Comparison of ENCODE assay signal across 15 cellular contexts in genomic region chr10:63563623-63564022, GRCh38.
"Had no signal": no experiment of that assay in that cellular context is flagged by ENCODE, and none has a peak within 500 bp of the region (broad histone marks: within the 10 kb centered on the region; RNA-seq: fewer than 3 reads in every experiment).

No MANE protein-coding gene starts in this region.

- H3K4me1 Mint-ChIP-seq: activated B cell treated with CpG ODN at 0.5 μM for 24 hours; stimulated activated naive B cell treated with anti-CD40 and anti-IgM and Interleukin-4, amounts not matched to agents 10 μg/mL and 1 μg/mL and 100 μg/mL, for 72 hours had no signal

- H3K9me3 Mint-ChIP-seq: activated B cell treated with CpG ODN at 0.5 μM for 24 hours; activated CD4-positive, alpha-beta memory T cell treated with anti-CD3 and anti-CD28 coated beads for 36 hours; activated naive CD4-positive, alpha-beta T cell treated with anti-CD3 and anti-CD28 coated beads for 36 hours; brain; natural killer cell; stimulated activated naive B cell treated with anti-CD40 and anti-IgM and Interleukin-4, amounts not matched to agents 10 μg/mL and 1 μg/mL and 100 μg/mL, for 72 hours had no signal

- H3K4me1 ChIP-seq: upper lobe of right lung had no signal

- H3K27ac Mint-ChIP-seq: activated B cell treated with CpG ODN at 0.5 μM for 24 hours; activated CD4-positive, alpha-beta memory T cell treated with anti-CD3 and anti-CD28 coated beads for 36 hours; activated CD8-positive, alpha-beta memory T cell treated with anti-CD3 and anti-CD28 coated beads, Interleukin-2, amount 10 ng/mL, durations not matched to agents 7 days and 5 days; activated naive CD4-positive, alpha-beta T cell treated with anti-CD3 and anti-CD28 coated beads for 36 hours; natural killer cell; stimulated activated naive B cell treated with anti-CD40 and anti-IgM and Interleukin-4, amounts not matched to agents 10 μg/mL and 1 μg/mL and 100 μg/mL, for 72 hours had no signal

- H3K9me3 ChIP-seq: neutrophil, spleen, thoracic aorta, upper lobe of right lung had no signal

- H3K36me3 Mint-ChIP-seq: natural killer cell had no signal

- H3K27me3 Mint-ChIP-seq: activated B cell treated with CpG ODN at 0.5 μM for 24 hours; activated CD4-positive, alpha-beta memory T cell treated with anti-CD3 and anti-CD28 coated beads for 36 hours; activated CD8-positive, alpha-beta memory T cell treated with anti-CD3 and anti-CD28 coated beads, Interleukin-2, amount 10 ng/mL, durations not matched to agents 7 days and 5 days; stimulated activated naive B cell treated with anti-CD40 and anti-IgM and Interleukin-4, amounts not matched to agents 10 μg/mL and 1 μg/mL and 100 μg/mL, for 72 hours had no signal

- H3K4me3 Mint-ChIP-seq: activated B cell treated with CpG ODN at 0.5 μM for 24 hours; activated CD4-positive, alpha-beta memory T cell treated with anti-CD3 and anti-CD28 coated beads for 36 hours; activated CD8-positive, alpha-beta memory T cell treated with anti-CD3 and anti-CD28 coated beads, Interleukin-2, amount 10 ng/mL, durations not matched to agents 7 days and 5 days; activated naive CD4-positive, alpha-beta T cell treated with anti-CD3 and anti-CD28 coated beads for 36 hours; brain; natural killer cell; stimulated activated naive B cell treated with anti-CD40 and anti-IgM and Interleukin-4, amounts not matched to agents 10 μg/mL and 1 μg/mL and 100 μg/mL, for 72 hours had no signal

- H3K4me3 ChIP-seq: spleen, thoracic aorta, upper lobe of right lung had no signal

- H3K27me3 ChIP-seq: neutrophil, spleen, upper lobe of right lung had no signal

- H3K27ac ChIP-seq: neutrophil, spleen, thoracic aorta, upper lobe of right lung had no signal

- DNase-seq: activated B cell treated with CpG ODN at 0.5 μM for 24 hours; activated CD4-positive, alpha-beta memory T cell treated with anti-CD3 and anti-CD28 coated beads for 36 hours; activated CD4-positive, alpha-beta T cell treated with anti-CD3 and anti-CD28 coated beads for 4 hours; activated CD8-positive, alpha-beta memory T cell treated with anti-CD3 and anti-CD28 coated beads, Interleukin-2, amount 10 ng/mL, durations not matched to agents 7 days and 5 days; activated naive CD4-positive, alpha-beta T cell treated with anti-CD3 and anti-CD28 coated beads for 36 hours; anterior cingulate cortex; mesenchymal stem cell; natural killer cell; posterior cingulate gyrus; spleen; stimulated activated naive B cell treated with anti-CD40 and anti-IgM and Interleukin-4, amounts not matched to agents 10 μg/mL and 1 μg/mL and 100 μg/mL, for 72 hours; upper lobe of right lung had no signal

- H3K36me3 ChIP-seq: neutrophil, thoracic aorta, upper lobe of right lung had no signal

- ATAC-seq: activated CD8-positive, alpha-beta memory T cell treated with anti-CD3 and anti-CD28 coated beads, Interleukin-2, amount 10 ng/mL, durations not matched to agents 7 days and 5 days; stimulated activated naive B cell treated with anti-CD40 and anti-IgM and Interleukin-4, amounts not matched to agents 10 μg/mL and 1 μg/mL and 100 μg/mL, for 72 hours; upper lobe of right lung had no signal
